8 cellular contexts compared by ENCODE assay signal in genomic region chr4:93002240-93002639, GRCh38.
"Had no signal": no experiment of that assay in that cellular context is flagged by ENCODE, and none has a peak within 500 bp of the region (broad histone marks: within the 10 kb centered on the region; RNA-seq: fewer than 3 reads in every experiment).

No MANE protein-coding gene starts in this region.

- H3K27me3 Mint-ChIP-seq: IgD-negative memory B cell had no signal

- H3K4me3 Mint-ChIP-seq: IgD-negative memory B cell had no signal

- ATAC-seq: HepG2, K562 had no signal

- H3K36me3 Mint-ChIP-seq: IgD-negative memory B cell had no signal

- DNase-seq: IMR-90, KBM-7, KG1 had no signal

- H3K27ac ChIP-seq: HL-60 had no signal

- H3K4me1 Mint-ChIP-seq: IgD-negative memory B cell had no signal

- H3K4me3 ChIP-seq: K562 had no signal

- FAIRE-seq: HepG2, HTR-8/SVneo, K562 had no signal

- H3K9me3 Mint-ChIP-seq: IgD-negative memory B cell had no signal

- H3K27ac Mint-ChIP-seq: IgD-negative memory B cell had no signal
